1 cellular context compared by ENCODE assay signal in genomic region chr19:1439525-1440417, GRCh38.
TF ChIP-seq lines count a peak whose summit lies in the region.

No MANE protein-coding gene starts in this region.

TF ChIP-seq in HEK293T, 16 proteins besides CTCF, POLR2A, EP300 and RAD21:
- TF ChIP-seq ELF4 (IDR thresholded peaks at IDR 0.05): peak; percentile 26; the same call in 1 of the 2 replicates
